In genomic region chr15:28192772-28193171, GRCh38 we compare ENCODE assay signal across 24 cellular contexts.
"Had no signal": no experiment of that assay in that cellular context is flagged by ENCODE, and none has a peak within 500 bp of the region (broad histone marks: within the 10 kb centered on the region; RNA-seq: fewer than 3 reads in every experiment).

No MANE protein-coding gene starts in this region.

- H3K27me3 Mint-ChIP-seq: activated CD4-positive, alpha-beta T cell treated with anti-CD3 and anti-CD28 coated beads, Interleukin-2, amount 10 ng/mL, durations not matched to agents 7 days and 5 days; activated CD8-positive, alpha-beta memory T cell treated with anti-CD3 and anti-CD28 coated beads, Interleukin-2, amount 10 ng/mL, durations not matched to agents 7 days and 5 days; activated CD8-positive, alpha-beta T cell treated with anti-CD3 and anti-CD28 coated beads for 36 hours; activated naive CD4-positive, alpha-beta T cell treated with anti-CD3 and anti-CD28 coated beads, Interleukin-2, amount 10 ng/mL, durations not matched to agents 7 days and 5 days; dendritic cell treated with granulocyte-macrophage colony-stimulating factor and Interleukin-4, amounts not matched to agents 40 ng/mL and 50 ng/mL, for 4 days had no signal

- H3K27ac Mint-ChIP-seq: activated CD4-positive, alpha-beta T cell treated with anti-CD3 and anti-CD28 coated beads, Interleukin-2, amount 10 ng/mL, durations not matched to agents 7 days and 5 days; activated CD8-positive, alpha-beta memory T cell treated with anti-CD3 and anti-CD28 coated beads, Interleukin-2, amount 10 ng/mL, durations not matched to agents 7 days and 5 days; activated naive CD4-positive, alpha-beta T cell treated with anti-CD3 and anti-CD28 coated beads, Interleukin-2, amount 10 ng/mL, durations not matched to agents 7 days and 5 days; dendritic cell treated with granulocyte-macrophage colony-stimulating factor and Interleukin-4, amounts not matched to agents 40 ng/mL and 50 ng/mL, for 4 days had no signal

- H3K27me3 ChIP-seq: cardiac muscle cell, sigmoid colon, spleen, testis, upper lobe of left lung had no signal

- H3K4me3 Mint-ChIP-seq: activated CD4-positive, alpha-beta T cell treated with anti-CD3 and anti-CD28 coated beads, Interleukin-2, amount 10 ng/mL, durations not matched to agents 7 days and 5 days; activated CD8-positive, alpha-beta memory T cell treated with anti-CD3 and anti-CD28 coated beads, Interleukin-2, amount 10 ng/mL, durations not matched to agents 7 days and 5 days; activated CD8-positive, alpha-beta T cell treated with anti-CD3 and anti-CD28 coated beads for 36 hours; activated naive CD4-positive, alpha-beta T cell treated with anti-CD3 and anti-CD28 coated beads, Interleukin-2, amount 10 ng/mL, durations not matched to agents 7 days and 5 days; dendritic cell treated with granulocyte-macrophage colony-stimulating factor and Interleukin-4, amounts not matched to agents 40 ng/mL and 50 ng/mL, for 4 days had no signal

- H3K27ac ChIP-seq: cardiac muscle cell, left ventricle myocardium inferior, sigmoid colon, spleen, testis, upper lobe of left lung, WERI-Rb-1 had no signal

- H3K4me1 ChIP-seq: spleen, testis, upper lobe of left lung had no signal

- ATAC-seq: activated CD8-positive, alpha-beta memory T cell treated with anti-CD3 and anti-CD28 coated beads, Interleukin-2, amount 10 ng/mL, durations not matched to agents 7 days and 5 days; activated CD8-positive, alpha-beta T cell treated with anti-CD3 and anti-CD28 coated beads for 36 hours had no signal

- H3K9me3 ChIP-seq: left ventricle myocardium inferior, sigmoid colon, spleen, testis, upper lobe of left lung had no signal

- H3K9me3 Mint-ChIP-seq: activated CD4-positive, alpha-beta T cell treated with anti-CD3 and anti-CD28 coated beads, Interleukin-2, amount 10 ng/mL, durations not matched to agents 7 days and 5 days; activated CD8-positive, alpha-beta T cell treated with anti-CD3 and anti-CD28 coated beads for 36 hours; activated naive CD4-positive, alpha-beta T cell treated with anti-CD3 and anti-CD28 coated beads, Interleukin-2, amount 10 ng/mL, durations not matched to agents 7 days and 5 days; dendritic cell treated with granulocyte-macrophage colony-stimulating factor and Interleukin-4, amounts not matched to agents 40 ng/mL and 50 ng/mL, for 4 days had no signal

- H3K4me3 ChIP-seq: cardiac muscle cell, left ventricle myocardium inferior, sigmoid colon, spleen, testis, upper lobe of left lung had no signal

- DNase-seq: activated CD4-positive, alpha-beta T cell treated with anti-CD3 and anti-CD28 coated beads, Interleukin-2, amount 10 ng/mL, durations not matched to agents 7 days and 5 days; activated CD4-positive, CD25-positive, alpha-beta regulatory T cell treated with anti-CD3 and anti-CD28 coated beads, Interleukin-2, amount 50 U/mL, for 72 hours; activated CD8-positive, alpha-beta memory T cell treated with anti-CD3 and anti-CD28 coated beads, Interleukin-2, amount 10 ng/mL, durations not matched to agents 7 days and 5 days; activated CD8-positive, alpha-beta T cell treated with anti-CD3 and anti-CD28 coated beads for 36 hours; activated effector memory CD4-positive, alpha-beta T cell treated with anti-CD3 and anti-CD28 coated beads, Interleukin-2, amount 50 U/mL, for 16 hours; activated naive CD4-positive, alpha-beta T cell treated with anti-CD3 and anti-CD28 coated beads, Interleukin-2, amount 10 ng/mL, durations not matched to agents 7 days and 5 days; amygdala; effector CD4-positive, alpha-beta T cell; erythroblast; foreskin melanocyte; hypothalamus; left ventricle myocardium inferior; midbrain; occipital lobe; sigmoid colon; spleen; stimulated activated CD4-positive, alpha-beta T cell treated with anti-CD3 and anti-CD28 coated beads, Interleukin-4, amount 100 ng/mL, for 1 hour; stimulated activated naive CD4-positive, alpha-beta T cell; T-helper 1 cell; testis; upper lobe of left lung; WERI-Rb-1 had no signal
